In the genomic region with DNA sequence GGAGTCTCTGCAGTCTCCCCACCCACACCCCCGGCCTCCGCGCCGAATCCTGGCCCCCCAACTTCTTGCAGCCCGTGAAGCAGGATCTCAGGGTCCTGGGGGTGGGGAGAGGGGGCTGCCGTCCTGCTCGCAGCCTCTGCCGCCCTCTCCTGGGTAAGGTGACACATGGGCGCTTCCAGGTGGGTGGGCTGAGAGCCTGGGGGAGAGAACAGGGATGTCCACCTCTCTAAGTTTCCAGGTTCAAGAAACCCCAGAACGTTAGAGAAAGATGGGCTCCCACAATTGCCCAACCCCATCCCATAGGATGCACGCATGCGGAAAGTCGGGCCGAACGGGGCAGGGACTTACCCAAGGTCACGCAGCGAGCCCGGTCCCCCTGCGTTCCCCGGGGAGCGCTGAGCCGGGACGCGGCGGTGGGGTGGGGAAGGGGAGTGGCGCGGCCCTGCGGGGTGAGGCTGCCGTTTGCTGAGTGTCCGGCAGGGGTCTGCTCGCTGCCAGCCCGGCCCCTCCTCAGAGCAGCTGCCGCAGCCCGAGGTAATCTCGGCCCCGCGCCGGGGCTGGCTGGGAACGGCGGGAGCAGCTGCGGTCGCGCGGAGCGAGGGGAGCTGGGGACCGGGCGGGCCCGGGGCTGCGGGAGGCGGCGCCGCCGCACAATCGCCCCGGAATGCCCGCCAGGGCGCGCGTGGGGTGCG, we compare ENCODE assay signal across 8 cellular contexts. TPM values are rescaled to one million over a fixed set of nuclear protein-coding genes. Genes with fewer than 3 reads are reported as not detected.
DNase-seq lines count a peak whose midpoint lies in the region; ATAC-seq, FAIRE-seq and TF ChIP-seq lines count a peak whose summit lies in the region.

No MANE protein-coding gene starts in this region.

- H3K4me3 ChIP-seq in OCI-LY3 (ENCODE audit: low read length) = peak overlapping the region; percentile 94
- peak overlapping the region; percentile 83 to 95 (median 87) for H3K4me3 ChIP-seq in esophagus squamous epithelium
- peak overlapping the region; percentile 85 to 91 for H3K4me3 ChIP-seq in tibial artery

- peak overlapping the region; percentile 86 for H3K4me3 Mint-ChIP-seq in activated T-cell treated with anti-CD3 and anti-CD28 coated beads, Interleukin-2, amount 50 U/mL, for 24 hours
- peak overlapping the region; percentile 88 for H3K4me3 Mint-ChIP-seq in natural killer cell

- no peaks in the 10 kb centered on the region for H3K27me3 ChIP-seq in OCI-LY3 (ENCODE audit: low read depth, low read length)
- H3K27me3 ChIP-seq in esophagus squamous epithelium = no peaks in the 10 kb centered on the region
- no peaks in the 10 kb centered on the region for H3K27me3 ChIP-seq in tibial artery

- H3K36me3 ChIP-seq in OCI-LY3 (replicated peaks; ENCODE audit: low read depth, low read length) = peaks cover 7% of the 10 kb centered on the region
- H3K36me3 ChIP-seq in esophagus squamous epithelium = peaks cover 3 to 23% (median 3%) of the 10 kb centered on the region in 3 donors
- H3K36me3 ChIP-seq in tibial artery = peaks cover 0 to 20% (median 5%) of the 10 kb centered on the region in 3 donors

- intact Hi-C loops in esophagus squamous epithelium (cut with DNase I) (no loop called here), natural killer cell (cut with micrococcal nuclease) (loop anchor here (2.0 kb wide), 1 partner anchor 70 kb away; the partner anchor contains the start of gene TM7SF2), tibial artery (cut with DNase I; ENCODE audit: low total_unique reads) (loop anchor here (2.0 kb wide), 1 partner anchor 70 kb away; the partner anchor contains the start of gene TM7SF2)

- no peaks in the 10 kb centered on the region for H4K20me1 ChIP-seq in OCI-LY3 (ENCODE audit: insufficient read depth, low read length)

- H3K4me2 ChIP-seq in OCI-LY3 (ENCODE audit: low read length) = peak overlapping the region; percentile 98

- H3K27me3 Mint-ChIP-seq in activated T-cell treated with anti-CD3 and anti-CD28 coated beads, Interleukin-2, amount 50 U/mL, for 24 hours = no peaks in the 10 kb centered on the region
- no peaks in the 10 kb centered on the region for H3K27me3 Mint-ChIP-seq in natural killer cell (ENCODE audit: low read depth in 2 of 2)

- peak overlapping the region; percentile 94 for H3K9ac ChIP-seq in OCI-LY3 (ENCODE audit: low read length)

- ATAC-seq in natural killer cell = peak; percentile 80 to 86 (median 82)

- H3K4me1 Mint-ChIP-seq in activated T-cell treated with anti-CD3 and anti-CD28 coated beads, Interleukin-2, amount 50 U/mL, for 24 hours (ENCODE audit: low read depth) = peaks cover 18% of the 10 kb centered on the region
- peaks cover 14 to 40% of the 10 kb centered on the region in 2 donors for H3K4me1 Mint-ChIP-seq in natural killer cell

- peak in 1 of 4 donors; percentile 44 for TF ChIP-seq POLR2A in esophagus squamous epithelium (IDR thresholded peaks at IDR 0.05)

- H2AFZ ChIP-seq in OCI-LY3 (ENCODE audit: low read depth, low read length) = peak overlapping the region; percentile 65

- peaks cover 13% of the 10 kb centered on the region for H3K79me2 ChIP-seq in OCI-LY3 (ENCODE audit: low read length)

- TF ChIP-seq CTCF in OCI-LY3 (IDR thresholded peaks at IDR 0.05; ENCODE audit: low read depth, low read length) (peak; percentile 92), esophagus squamous epithelium (IDR thresholded peaks at IDR 0.05) (peak; percentile 29 to 73 (median 44)), natural killer cell (IDR thresholded peaks at IDR 0.05) (peak; percentile 46), tibial artery (IDR thresholded peaks at IDR 0.05) (peak; percentile 36 to 53)

- peak; percentile 75 for FAIRE-seq in GM19239 (lab: Jason Lieb, UNC)

- DNase-seq in AML-193 (lab: John Stamatoyannopoulos, UW) (peak; percentile 22 to 39), GM19239 (ENCODE audit: insufficient read length, low spot score) (peak; percentile 68), HPDE6-E6E7 (ENCODE audit: extremely low spot score) (peak; percentile 62), esophagus squamous epithelium (lab: John Stamatoyannopoulos, UW) (no peak), natural killer cell (peak; percentile 52), tibial artery (peak; percentile 29 to 75)
- peak; percentile 80 for DNase-seq in activated T-cell treated with anti-CD3 and anti-CD28 coated beads, Interleukin-2, amount 50 U/mL, for 24 hours

- 0% methylated on average over 2 of the region's 60 CpGs; no CpG with 5 or more reads in 1 of the 2 donors for WGBS in esophagus squamous epithelium, 2 donors

- peak overlapping the region; percentile 81 for H3K27ac Mint-ChIP-seq in activated T-cell treated with anti-CD3 and anti-CD28 coated beads, Interleukin-2, amount 50 U/mL, for 24 hours
- H3K27ac Mint-ChIP-seq in natural killer cell = peak overlapping the region in 1 of 2 donors; percentile 87

- peak overlapping the region; percentile 49 for H3K27ac ChIP-seq in OCI-LY3 (ENCODE audit: low read length)
- peak overlapping the region; percentile 93 to 100 (median 98) for H3K27ac ChIP-seq in esophagus squamous epithelium
- peak overlapping the region; percentile 88 to 98 for H3K27ac ChIP-seq in tibial artery

- H3K36me3 Mint-ChIP-seq in activated T-cell treated with anti-CD3 and anti-CD28 coated beads, Interleukin-2, amount 50 U/mL, for 24 hours (ENCODE audit: low read depth) = peaks cover 11% of the 10 kb centered on the region
- no peaks in the 10 kb centered on the region for H3K36me3 Mint-ChIP-seq in natural killer cell

- no peaks in the 10 kb centered on the region for H3K9me3 Mint-ChIP-seq in activated T-cell treated with anti-CD3 and anti-CD28 coated beads, Interleukin-2, amount 50 U/mL, for 24 hours
- H3K9me3 Mint-ChIP-seq in natural killer cell = no peaks in the 10 kb centered on the region

- H3K9me3 ChIP-seq in OCI-LY3 (ENCODE audit: insufficient read depth, low read length) = no peaks in the 10 kb centered on the region
- no peaks in the 10 kb centered on the region for H3K9me3 ChIP-seq in esophagus squamous epithelium
- no peaks in the 10 kb centered on the region for H3K9me3 ChIP-seq in tibial artery

- peaks cover 13% of the 10 kb centered on the region for H3K4me1 ChIP-seq in OCI-LY3 (ENCODE audit: low read length)
- peaks cover 25 to 54% (median 28%) of the 10 kb centered on the region in 3 donors for H3K4me1 ChIP-seq in esophagus squamous epithelium
- peaks cover 0 to 37% (median 23%) of the 10 kb centered on the region in 4 donors for H3K4me1 ChIP-seq in tibial artery

RNA-seq across cellular contexts. Expression of gene CAPN1, which starts 0.7 kb away (rescaled TPM):
- total RNA-seq in esophagus squamous epithelium (100 to 1,000 TPM; 225 to 696 (median 354) TPM), natural killer cell (100 to 1,000 TPM; 211 to 256 (median 229) TPM)

RNA-seq across cellular contexts. Expression of gene SPDYC, which starts 11.0 kb away (rescaled TPM):
- total RNA-seq in esophagus squamous epithelium = not detected
- total RNA-seq in natural killer cell = not detected

RNA-seq across cellular contexts. Expression of gene SYVN1, which starts 46.7 kb away (rescaled TPM):
- total RNA-seq in esophagus squamous epithelium (10 to 100 TPM; 20.4 to 39.3 (median 26.9) TPM), natural killer cell (100 to 1,000 TPM in 1 of 3 donors, 10 to 100 TPM in 2; 72.9 to 109 (median 90.2) TPM)

RNA-seq across cellular contexts. Expression of gene MRPL49, which starts 58.9 kb away (rescaled TPM):
- total RNA-seq in esophagus squamous epithelium (10 to 100 TPM; 68.1 to 76.2 (median 72.0) TPM), natural killer cell (10 to 100 TPM; 36.8 to 37.5 (median 36.9) TPM)

RNA-seq across cellular contexts. Expression of gene FAU, which starts 59.1 kb away (rescaled TPM):
- total RNA-seq in esophagus squamous epithelium (100 to 1,000 TPM; 436 to 777 (median 528) TPM), natural killer cell (100 to 1,000 TPM; 724 to 977 (median 968) TPM)
